ENCODE assay signal across 9 cellular contexts in genomic region chr13:62119739-62120700, GRCh38.
DNase-seq lines count a peak whose midpoint lies in the region; ATAC-seq and TF ChIP-seq lines count a peak whose summit lies in the region.
"Had no signal": no experiment of that assay in that cellular context is flagged by ENCODE, and none has a peak within 500 bp of the region (broad histone marks: within the 10 kb centered on the region; RNA-seq: fewer than 3 reads in every experiment).

No MANE protein-coding gene starts in this region.

- no peaks in the 10 kb centered on the region for H3K36me3 Mint-ChIP-seq in T-helper 2 cell treated with Interferon-gamma antibody and Interleukin-4, amounts not matched to agents 5 μg/mL and 100 μg/mL, for 36 hours (ENCODE audit: low read depth)
- H3K36me3 Mint-ChIP-seq: IgD-negative memory B cell had no signal

- H3K4me1 Mint-ChIP-seq in T-helper 2 cell treated with Interferon-gamma antibody and Interleukin-4, amounts not matched to agents 5 μg/mL and 100 μg/mL, for 36 hours (ENCODE audit: low read depth): no peaks in the 10 kb centered on the region
- H3K4me1 Mint-ChIP-seq: IgD-negative memory B cell had no signal

- intact Hi-C loops in adrenal gland (cut with DNase I): no loop called here

- 33 to 43% (median 35%) methylated on average over 5 of the region's 5 CpGs for WGBS in adrenal gland, 4 donors

- TF ChIP-seq POLR2A in adrenal gland (IDR thresholded peaks at IDR 0.05): no peak

- H3K9me3 ChIP-seq in adrenal gland (replicated peaks in 1 of 3): no peaks in the 10 kb centered on the region

- H3K4me3 Mint-ChIP-seq in T-helper 2 cell treated with Interferon-gamma antibody and Interleukin-4, amounts not matched to agents 5 μg/mL and 100 μg/mL, for 36 hours: no peak overlapping the region
- H3K4me3 Mint-ChIP-seq: IgD-negative memory B cell had no signal

- no peaks in the 10 kb centered on the region for H3K36me3 ChIP-seq in adrenal gland (replicated peaks in 1 of 2)

- no peak overlapping the region for H3K27ac ChIP-seq in adrenal gland

- H3K4me3 ChIP-seq in adrenal gland: no peak overlapping the region

- no peaks in the 10 kb centered on the region for H3K4me1 ChIP-seq in adrenal gland (replicated peaks in 1 of 2)

- peak; percentile 30 for DNase-seq in LoVo (ENCODE audit: low spot score)
- no peak for DNase-seq in adrenal gland
- DNase-seq in midbrain (lab: John Stamatoyannopoulos, UW): peak; percentile 48
- DNase-seq in T-helper 2 cell treated with Interferon-gamma antibody and Interleukin-4, amounts not matched to agents 5 μg/mL and 100 μg/mL, for 36 hours (ENCODE audit: low spot score): no peak
- DNase-seq in activated CD4-positive, alpha-beta T cell treated with anti-CD3 and anti-CD28 coated beads for 4 hours: no peak

- H3K27me3 ChIP-seq in adrenal gland: no peaks in the 10 kb centered on the region

- TF ChIP-seq CTCF in adrenal gland (IDR thresholded peaks at IDR 0.05): peak; percentile 23 to 54 (median 38)

- H3K27ac Mint-ChIP-seq in T-helper 2 cell treated with Interferon-gamma antibody and Interleukin-4, amounts not matched to agents 5 μg/mL and 100 μg/mL, for 36 hours: no peak overlapping the region
- H3K27ac Mint-ChIP-seq: IgD-negative memory B cell had no signal

- ATAC-seq in GM18502 (IDR thresholded peaks at IDR 0.05; ENCODE audit: poor library complexity, unreplicated experiment) (peak; percentile 68), HG03469 (IDR thresholded peaks at IDR 0.05; ENCODE audit: unreplicated experiment) (no peak), HG02571 (IDR thresholded peaks at IDR 0.05; ENCODE audit: unreplicated experiment) (no peak)

- no peaks in the 10 kb centered on the region for H3K9me3 Mint-ChIP-seq in T-helper 2 cell treated with Interferon-gamma antibody and Interleukin-4, amounts not matched to agents 5 μg/mL and 100 μg/mL, for 36 hours
- H3K9me3 Mint-ChIP-seq: IgD-negative memory B cell had no signal

- no peaks in the 10 kb centered on the region for H3K27me3 Mint-ChIP-seq in T-helper 2 cell treated with Interferon-gamma antibody and Interleukin-4, amounts not matched to agents 5 μg/mL and 100 μg/mL, for 36 hours (ENCODE audit: low read depth)
- H3K27me3 Mint-ChIP-seq: IgD-negative memory B cell had no signal

Comparison
In these comparisons a context has a peak if more than half of its experiments do, and no peak if none do; other contexts are left out.
1. DNase-seq: peak in LoVo (single experiment) and midbrain (single experiment); none in adrenal gland (0 of 7), T-helper 2 cell treated with Interferon-gamma antibody and Interleukin-4, amounts not matched to agents 5 μg/mL and 100 μg/mL, for 36 hours (single experiment) and activated CD4-positive, alpha-beta T cell treated with anti-CD3 and anti-CD28 coated beads for 4 hours (0 of 2).